11 cellular contexts compared by ENCODE assay signal in the genomic region with DNA sequence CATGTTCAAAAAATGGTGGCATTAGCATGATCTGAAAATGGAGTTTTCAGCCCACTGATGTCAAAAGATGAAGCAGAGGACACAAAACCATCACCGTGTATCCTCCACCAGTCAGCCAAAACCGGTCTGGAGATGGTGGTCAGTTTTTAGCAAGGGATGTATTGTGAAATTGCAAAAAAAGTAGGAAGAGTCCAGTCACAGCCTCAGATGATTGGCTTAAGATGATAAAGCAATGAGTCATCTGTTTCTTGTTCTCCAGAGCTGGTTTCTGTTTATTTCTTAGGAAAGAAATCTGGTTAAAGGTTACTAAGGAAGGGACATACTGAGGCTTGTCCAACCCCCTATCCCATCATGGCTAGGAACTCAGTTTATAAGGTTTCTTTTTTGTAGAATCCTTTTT. TPM values are rescaled to one million over a fixed set of nuclear protein-coding genes. Genes with fewer than 3 reads are reported as not detected.
DNase-seq lines count a peak whose midpoint lies in the region; ATAC-seq and TF ChIP-seq lines count a peak whose summit lies in the region.
"Had no signal": no experiment of that assay in that cellular context is flagged by ENCODE, and none has a peak within 500 bp of the region (broad histone marks: within the 10 kb centered on the region; RNA-seq: fewer than 3 reads in every experiment).

No MANE protein-coding gene starts in this region.

- TF ChIP-seq RAD21 in IMR-90 (IDR thresholded peaks at IDR 0.05; ENCODE audit: low read length) = no peak

- TF ChIP-seq POLR2A in IMR-90 (IDR thresholded peaks at IDR 0.05; ENCODE audit: low read depth, low read length) = no peak

- H3K36me3 ChIP-seq in IMR-90 (ENCODE audit: control insufficient read depth, insufficient read depth, low read length) = no peaks in the 10 kb centered on the region
- no peaks in the 10 kb centered on the region for H3K36me3 ChIP-seq in left lung

- H3K18ac ChIP-seq in IMR-90 (ENCODE audit: low read depth, low read length) = no peak overlapping the region

- H3K9me1 ChIP-seq in IMR-90 (ENCODE audit: insufficient read depth, low read length) = 0 out of 2 replicates have a peak, but pooled peaks cover 3% of the 10 kb centered on the region

- intact Hi-C loops in IMR-90 (cut with micrococcal nuclease) = loop anchor here (10.0 kb wide), 1 partner anchor 257 kb away; no protein-coding TSS in a partner anchor
- intact Hi-C loops in left lung (cut with DNase I) = no loop called here

- no TSS peak for BruUV-seq in IMR-90 (replicated peaks; lab: Mats Ljungman, UMichigan)

- H3K23ac ChIP-seq in IMR-90 (ENCODE audit: low read depth, low read length) = peak overlapping the region; percentile 9; the same call in 1 of the 2 replicates

- peaks cover 16 to 18% of the 10 kb centered on the region in 2 experiments for H3K79me1 ChIP-seq in IMR-90 (ENCODE audit: low read depth in 1 of 2, low read length in 2 of 2)

- H4K20me1 ChIP-seq in IMR-90 (ENCODE audit: insufficient read depth, low read length) = peaks cover 3% of the 10 kb centered on the region; the same call in 1 of the 2 replicates

- ATAC-seq in IMR-90 (ENCODE audit: low read depth) (peak; percentile 91), left lung (peak; percentile 93), GM21737 (IDR thresholded peaks at IDR 0.05; ENCODE audit: unreplicated experiment) (no peak)
- ATAC-seq: effector memory CD8-positive, alpha-beta T cell had no signal

- CTCF ChIA-PET in IMR-90 (lab: Yijun Ruan, JAX) = no interaction called here

- in situ Hi-C loops in IMR-90 (cut with MboI; ENCODE audit: low sequenced_read_pairs) = no loop called here

- no peaks in the 10 kb centered on the region for H3K27me3 ChIP-seq in IMR-90 (ENCODE audit: control insufficient read depth, insufficient read depth, low read length)
- no peaks in the 10 kb centered on the region for H3K27me3 ChIP-seq in left lung

- no peak overlapping the region for H3K9ac ChIP-seq in IMR-90 (ENCODE audit: low read depth, low read length)

- H3K4me3 ChIP-seq in IMR-90 (ENCODE audit: insufficient read depth, low read depth, low read length) (no peak overlapping the region), left lung (no peak overlapping the region)

- H2AK9ac ChIP-seq in IMR-90 (replicated peaks; ENCODE audit: low read depth, low read length, poor library complexity) = no peak overlapping the region

- H3K27ac ChIP-seq in IMR-90 (ENCODE audit: insufficient read depth, low read length) (no peak overlapping the region; the same call in 1 of the 2 replicates), left lung (no peak overlapping the region)

- H3K14ac ChIP-seq in IMR-90 (replicated peaks; ENCODE audit: low read depth, low read length) = no peak overlapping the region

- H4K8ac ChIP-seq in IMR-90 (ENCODE audit: low read depth in 2 of 2, low read length in 2 of 2) = peak overlapping the region in 1 of 2 experiments; percentile 22; a peak in 2 of 4 replicates

- dilution Hi-C loops in IMR-90 (cut with HindIII; ENCODE audit: low sequenced_read_pairs, unreplicated experiment) = no loop called here

- H2AFZ ChIP-seq in IMR-90 (replicated peaks; ENCODE audit: low read length, poor library complexity) = no peak overlapping the region

- no peak overlapping the region for H4K5ac ChIP-seq in IMR-90 (ENCODE audit: low read depth, low read length)

- H3K9me3 ChIP-seq in IMR-90 (ENCODE audit: control insufficient read depth, insufficient read depth, low read length) (no peaks in the 10 kb centered on the region), left lung (peaks cover 0 to 7% of the 10 kb centered on the region in 2 donors)

- H3K56ac ChIP-seq in IMR-90 (ENCODE audit: extremely low read depth, insufficient read depth, low read length) = no peak overlapping the region

- 0 out of 2 replicates have a peak overlapping the region, but pooled peaks have one; percentile 4 for H3K4ac ChIP-seq in IMR-90 (ENCODE audit: low read depth, low read length)

- peak overlapping the region; percentile 35 for H2BK5ac ChIP-seq in IMR-90 (ENCODE audit: low read depth, low read length, poor library complexity, severe bottlenecking)

- no peak overlapping the region for H4K91ac ChIP-seq in IMR-90 (ENCODE audit: insufficient read depth, low read depth, low read length)

- H2BK120ac ChIP-seq in IMR-90 (ENCODE audit: low read depth, low read length) = 0 out of 2 replicates have a peak overlapping the region, but pooled peaks have one; percentile 64

- peak overlapping the region; percentile 67; the same call in 1 of the 2 replicates for H3K4me2 ChIP-seq in IMR-90 (ENCODE audit: low read depth, low read length)

- peak overlapping the region; percentile 76; the same call in 1 of the 2 replicates for H2BK20ac ChIP-seq in IMR-90 (ENCODE audit: low read depth, low read length)

- POLR2A ChIA-PET in IMR-90 (lab: Charles Lee; ENCODE audit: unreplicated experiment) = no interaction called here

- DNase-seq in AG20443 (ENCODE audit: low spot score) (peak; percentile 84), IMR-90 (peak; percentile 94), amniotic stem cell (lab: John Stamatoyannopoulos, UW) (peak; percentile 27), left lung (no peak), HUDEP-2 (lab: John Stamatoyannopoulos, UW; ENCODE audit: unreplicated experiment in 76 of 76) (no peak), cortex of kidney (lab: John Stamatoyannopoulos, UW) (no peak), NCI-H774 (lab: John Stamatoyannopoulos, UW) (no peak)
- DNase-seq: DMS79 treated with DMSO at 0.1 percent for 48 hours; effector memory CD8-positive, alpha-beta T cell; H7 had no signal

- no CpG with 5 or more reads among the region's 2 CpGs for WGBS in IMR-90 (ENCODE audit: extremely low coverage in 2 of 2, insufficient read length in 1 of 2), 2 experiments

- H2AK5ac ChIP-seq in IMR-90 (ENCODE audit: low read depth, low read length) = no peak overlapping the region

- no peak for TF ChIP-seq CTCF in IMR-90 (conservative IDR thresholded peaks at IDR 0.05; ENCODE audit: low read depth, low read length)
- no peak for TF ChIP-seq CTCF in left lung (IDR thresholded peaks at IDR 0.05)

- H3K4me1 ChIP-seq in IMR-90 (ENCODE audit: control insufficient read depth, insufficient read depth, low read length) (no peaks in the 10 kb centered on the region), left lung (peaks cover 0 to 5% of the 10 kb centered on the region in 2 donors)

- H2BK15ac ChIP-seq in IMR-90 (ENCODE audit: low read depth, low read length) = no peak overlapping the region

TF ChIP-seq in IMR-90, 13 proteins besides CTCF, POLR2A, EP300 and RAD21:
- TF ChIP-seq RCOR1 (IDR thresholded peaks at IDR 0.05; ENCODE audit: insufficient replicate concordance, low read length) (no peak), MAFK (IDR thresholded peaks at IDR 0.05; ENCODE audit: low read depth, low read length) (no peak), CEBPB (IDR thresholded peaks at IDR 0.05; ENCODE audit: low read depth, low read length) (peak; percentile 98), CHD1 (IDR thresholded peaks at IDR 0.05; ENCODE audit: low read depth, low read length) (no peak), RFX5 (IDR thresholded peaks at IDR 0.05; ENCODE audit: low read depth, low read length) (peak; percentile 87), MAZ (IDR thresholded peaks at IDR 0.05; ENCODE audit: borderline replicate concordance, low read depth, low read length) (no peak), NFE2L2 (IDR thresholded peaks at IDR 0.05; ENCODE audit: low read depth, low read length) (peak; percentile 53; the same call in 1 of the 2 replicates), BHLHE40 (IDR thresholded peaks at IDR 0.05; ENCODE audit: low read depth, low read length) (peak; percentile 29; the same call in 1 of the 2 replicates), FOS (IDR thresholded peaks at IDR 0.05; ENCODE audit: low read depth, low read length) (peak; percentile 94)
- TF ChIP-seq, protein P1, sequence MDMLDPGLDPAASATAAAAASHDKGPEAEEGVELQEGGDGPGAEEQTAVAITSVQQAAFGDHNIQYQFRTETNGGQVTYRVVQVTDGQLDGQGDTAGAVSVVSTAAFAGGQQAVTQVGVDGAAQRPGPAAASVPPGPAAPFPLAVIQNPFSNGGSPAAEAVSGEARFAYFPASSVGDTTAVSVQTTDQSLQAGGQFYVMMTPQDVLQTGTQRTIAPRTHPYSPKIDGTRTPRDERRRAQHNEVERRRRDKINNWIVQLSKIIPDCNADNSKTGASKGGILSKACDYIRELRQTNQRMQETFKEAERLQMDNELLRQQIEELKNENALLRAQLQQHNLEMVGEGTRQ (IDR thresholded peaks at IDR 0.05; ENCODE audit: low read depth, low read length) = no peak
- TF ChIP-seq, protein P2, sequence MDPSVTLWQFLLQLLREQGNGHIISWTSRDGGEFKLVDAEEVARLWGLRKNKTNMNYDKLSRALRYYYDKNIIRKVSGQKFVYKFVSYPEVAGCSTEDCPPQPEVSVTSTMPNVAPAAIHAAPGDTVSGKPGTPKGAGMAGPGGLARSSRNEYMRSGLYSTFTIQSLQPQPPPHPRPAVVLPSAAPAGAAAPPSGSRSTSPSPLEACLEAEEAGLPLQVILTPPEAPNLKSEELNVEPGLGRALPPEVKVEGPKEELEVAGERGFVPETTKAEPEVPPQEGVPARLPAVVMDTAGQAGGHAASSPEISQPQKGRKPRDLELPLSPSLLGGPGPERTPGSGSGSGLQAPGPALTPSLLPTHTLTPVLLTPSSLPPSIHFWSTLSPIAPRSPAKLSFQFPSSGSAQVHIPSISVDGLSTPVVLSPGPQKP (IDR thresholded peaks at IDR 0.05; ENCODE audit: borderline replicate concordance, low read depth, low read length) = no peak
TF ChIP-seq in IMR-90: peak in this region for 5.

RNA-seq across cellular contexts. Expression of a gene that starts 47.8 kb away (rescaled TPM):
- 9.3 and 10.0 TPM in 2 replicates for total RNA-seq in IMR-90 (2012; rRNA removed)
- 4.4 and 4.6 TPM in 2 replicates for polyA plus RNA-seq in IMR-90 (2012; rRNA removed)
- polyA plus RNA-seq in IMR-90 (2012; cell fraction: cytosol; rRNA removed) = 0.89 and 1.3 TPM in 2 replicates
- polyA plus RNA-seq in IMR-90 (2012; cell fraction: nucleus; rRNA removed; ENCODE audit: low replicate concordance) = 0.86 and 2.4 TPM in 2 replicates
- 1 to 10 TPM; 1.3 to 3.0 TPM for total RNA-seq in left lung

Comparison
In these comparisons a context has a peak if more than half of its experiments do, and no peak if none do; other contexts are left out.
1. DNase-seq: peak in AG20443 (single experiment), IMR-90 (single experiment) and amniotic stem cell (single experiment); none in left lung (0 of 2), HUDEP-2 (0 of 76), cortex of kidney (single experiment) and NCI-H774 (single experiment).